In genomic region chr15:92646216-92646615, GRCh38 we compare ENCODE assay signal across 10 cellular contexts.
"Had no signal": no experiment of that assay in that cellular context is flagged by ENCODE, and none has a peak within 500 bp of the region (broad histone marks: within the 10 kb centered on the region; RNA-seq: fewer than 3 reads in every experiment).

No MANE protein-coding gene starts in this region.

- H3K9me3 ChIP-seq: right atrium auricular region had no signal

- ATAC-seq: activated CD8-positive, alpha-beta T cell treated with anti-CD3 and anti-CD28 coated beads, Interleukin-2, amount 10 ng/mL, durations not matched to agents 7 days and 5 days; activated T-helper 17 cell treated with anti-CD3 and anti-CD28 coated beads, Interleukin-2, amount 50 U/mL, for 72 hours had no signal

- H3K27me3 ChIP-seq: right atrium auricular region, tibial nerve had no signal

- H3K27ac Mint-ChIP-seq: activated CD8-positive, alpha-beta T cell treated with anti-CD3 and anti-CD28 coated beads, Interleukin-2, amount 10 ng/mL, durations not matched to agents 7 days and 5 days; activated naive CD4-positive, alpha-beta T cell treated with anti-CD3 and anti-CD28 coated beads for 36 hours; activated T-helper 17 cell treated with anti-CD3 and anti-CD28 coated beads, Interleukin-2, amount 50 U/mL, for 72 hours had no signal

- H3K4me3 ChIP-seq: right atrium auricular region, tibial nerve had no signal

- FAIRE-seq: colon, small intestine had no signal

- H3K27ac ChIP-seq: right atrium auricular region, tibial nerve had no signal

- H3K4me1 Mint-ChIP-seq: activated T-helper 17 cell treated with anti-CD3 and anti-CD28 coated beads, Interleukin-2, amount 50 U/mL, for 72 hours had no signal

- DNase-seq: activated CD4-positive, alpha-beta T cell treated with anti-CD3 and anti-CD28 coated beads for 48 hours; activated CD8-positive, alpha-beta T cell treated with anti-CD3 and anti-CD28 coated beads, Interleukin-2, amount 10 ng/mL, durations not matched to agents 7 days and 5 days; activated naive CD4-positive, alpha-beta T cell treated with anti-CD3 and anti-CD28 coated beads for 36 hours; foreskin melanocyte; small intestine; T-helper 9 cell had no signal

- H3K4me3 Mint-ChIP-seq: activated CD8-positive, alpha-beta T cell treated with anti-CD3 and anti-CD28 coated beads, Interleukin-2, amount 10 ng/mL, durations not matched to agents 7 days and 5 days; activated naive CD4-positive, alpha-beta T cell treated with anti-CD3 and anti-CD28 coated beads for 36 hours; activated T-helper 17 cell treated with anti-CD3 and anti-CD28 coated beads, Interleukin-2, amount 50 U/mL, for 72 hours had no signal

- H3K36me3 ChIP-seq: right atrium auricular region had no signal
